Comparison of ENCODE assay signal across 8 cellular contexts in the genomic region with DNA sequence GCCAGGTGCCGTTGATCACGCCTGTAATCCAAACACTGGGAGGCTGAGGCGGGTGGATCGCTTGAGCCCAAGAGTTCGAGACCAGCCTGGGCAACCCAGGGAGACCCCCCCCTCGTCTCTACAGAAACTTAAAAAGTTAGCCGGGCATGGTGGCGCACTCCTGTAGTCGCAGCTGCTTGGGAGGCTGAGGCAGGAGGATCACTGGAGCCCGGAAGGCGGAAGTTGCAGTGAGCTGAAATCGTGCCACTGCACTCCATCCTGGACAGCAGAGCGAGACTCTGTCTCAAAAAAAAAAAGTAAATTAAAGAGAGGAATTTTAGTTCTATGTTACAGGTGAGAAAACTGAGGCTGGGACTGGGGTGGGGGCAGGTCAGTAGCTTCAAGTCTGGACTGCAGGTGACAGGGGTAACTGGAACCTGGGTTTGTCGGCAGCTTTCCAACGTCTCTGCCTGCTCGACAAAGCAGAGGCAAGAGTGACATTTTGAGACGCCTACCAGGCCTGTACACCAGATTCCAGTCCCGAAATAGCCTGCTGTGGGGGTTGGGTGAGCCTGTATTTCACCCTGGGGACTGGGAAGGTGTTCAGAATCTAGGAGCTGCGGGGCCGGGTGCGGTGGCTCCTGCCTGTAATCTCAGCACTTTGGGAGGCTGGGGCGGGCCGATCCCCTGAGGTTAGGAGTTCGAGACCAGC. TPM values are rescaled to one million over a fixed set of nuclear protein-coding genes. Genes with fewer than 3 reads are reported as not detected.
DNase-seq lines count a peak whose midpoint lies in the region; ATAC-seq and TF ChIP-seq lines count a peak whose summit lies in the region.

No MANE protein-coding gene starts in this region.

- no peak overlapping the region for H3K9ac ChIP-seq in trophoblast cell (ENCODE audit: low read length)

- intact Hi-C loops in head of caudate nucleus (cut with DNase I): no loop called here

- H3K4ac ChIP-seq in trophoblast cell (ENCODE audit: low read depth, low read length): peak overlapping the region; percentile 75

- H2BK12ac ChIP-seq in trophoblast cell (ENCODE audit: low read length): no peak overlapping the region

- H3K27ac ChIP-seq in trophoblast cell (ENCODE audit: low read depth, low read length): peak overlapping the region; percentile 3

- no peak overlapping the region for H3K14ac ChIP-seq in trophoblast cell (ENCODE audit: low read length)

- peaks cover 12% of the 10 kb centered on the region for H3K79me1 ChIP-seq in trophoblast cell (ENCODE audit: low read length)

- no peaks in the 10 kb centered on the region for H3K9me3 ChIP-seq in trophoblast cell (ENCODE audit: insufficient read depth, low read depth, low read length)

- H3K4me3 ChIP-seq in WI38 (ENCODE audit: low read depth, low read length): peak overlapping the region; percentile 95
- H3K4me3 ChIP-seq in trophoblast cell (ENCODE audit: low read depth, low read length): peak overlapping the region; percentile 78

- peak overlapping the region; percentile 13 for H4K12ac ChIP-seq in trophoblast cell (ENCODE audit: low read depth, low read length)

- peaks cover 23% of the 10 kb centered on the region for H3K79me2 ChIP-seq in trophoblast cell (ENCODE audit: control insufficient read depth, insufficient read depth, low read length, poor library complexity)

- H3K4me1 ChIP-seq in trophoblast cell (ENCODE audit: control insufficient read depth in 1 of 2, insufficient read depth in 2 of 2, low read length in 2 of 2): peaks cover 4 to 7% of the 10 kb centered on the region in 2 experiments

- H2AK5ac ChIP-seq in trophoblast cell (ENCODE audit: low read length): no peak overlapping the region

- H2BK5ac ChIP-seq in trophoblast cell (ENCODE audit: low read depth, low read length, poor library complexity): peak overlapping the region; percentile 1

- TF ChIP-seq CTCF in WI38 (IDR thresholded peaks at IDR 0.05; ENCODE audit: low read depth, low read length): no peak

- no peak overlapping the region for H2AFZ ChIP-seq in trophoblast cell (ENCODE audit: insufficient read depth, low read length, poor library complexity)

- no peaks in the 10 kb centered on the region for H3K27me3 ChIP-seq in trophoblast cell (ENCODE audit: insufficient read depth, low read length)

- peaks cover 30 to 38% of the 10 kb centered on the region in 2 experiments for H3K36me3 ChIP-seq in trophoblast cell (ENCODE audit: control insufficient read depth in 1 of 2, insufficient read depth in 2 of 2, low read length in 2 of 2)

- no peak overlapping the region for H3K23ac ChIP-seq in trophoblast cell (ENCODE audit: low read length)

- H4K91ac ChIP-seq in trophoblast cell (ENCODE audit: low read depth, low read length): peak overlapping the region; percentile 17

- no peak overlapping the region for H3K18ac ChIP-seq in trophoblast cell (ENCODE audit: low read length)

- DNase-seq in COLO668 (lab: John Stamatoyannopoulos, UW; ENCODE audit: unreplicated experiment): peak; percentile 5
- peak; percentile 50 to 91 (median 79) for DNase-seq in head of caudate nucleus
- peak; percentile 20 to 31 for DNase-seq in trophoblast cell
- DNase-seq in SW 1271 (lab: John Stamatoyannopoulos, UW): no peak
- DNase-seq in UCSD-AML1 (lab: John Stamatoyannopoulos, UW; ENCODE audit: unreplicated experiment): no peak

- no peak overlapping the region for H2BK120ac ChIP-seq in trophoblast cell (ENCODE audit: insufficient read depth, low read length, poor library complexity)

- H4K8ac ChIP-seq in trophoblast cell (ENCODE audit: low read depth, low read length): no peak overlapping the region

- WGBS in trophoblast cell (ENCODE audit: extremely low coverage, insufficient coverage, insufficient read length): no CpG with 5 or more reads among the region's 24 CpGs

- H3K4me2 ChIP-seq in trophoblast cell (ENCODE audit: low read length): peak overlapping the region; percentile 67

- ATAC-seq in HG03469 (IDR thresholded peaks at IDR 0.05; ENCODE audit: unreplicated experiment) (no peak), GM19397 (IDR thresholded peaks at IDR 0.05; ENCODE audit: unreplicated experiment) (no peak)

RNA-seq across cellular contexts. Expression of a gene that starts 1.2 kb away (rescaled TPM):
- polyA plus RNA-seq in trophoblast cell (2013): 469 and 476 TPM in 2 replicates

RNA-seq across cellular contexts. Expression of a gene that starts 24.7 kb away (rescaled TPM):
- polyA plus RNA-seq in trophoblast cell (2013): not detected in 2 replicates

RNA-seq across cellular contexts. Expression of a gene that starts 34.3 kb away (rescaled TPM):
- polyA plus RNA-seq in trophoblast cell (2013): 244 and 253 TPM in 2 replicates

RNA-seq across cellular contexts. Expression of a gene that starts 42.1 kb away (rescaled TPM):
- polyA plus RNA-seq in trophoblast cell (2013): 0.01 TPM in 1 of 2 replicates, not detected in the other

Comparison
In these comparisons a context has a peak if more than half of its experiments do, and no peak if none do; other contexts are left out.
1. DNase-seq: peak in COLO668 (single experiment), head of caudate nucleus (42 of 42) and trophoblast cell (2 of 2); none in SW 1271 (0 of 2) and UCSD-AML1 (single experiment).